ENCODE assay signal across 22 cellular contexts in the genomic region with DNA sequence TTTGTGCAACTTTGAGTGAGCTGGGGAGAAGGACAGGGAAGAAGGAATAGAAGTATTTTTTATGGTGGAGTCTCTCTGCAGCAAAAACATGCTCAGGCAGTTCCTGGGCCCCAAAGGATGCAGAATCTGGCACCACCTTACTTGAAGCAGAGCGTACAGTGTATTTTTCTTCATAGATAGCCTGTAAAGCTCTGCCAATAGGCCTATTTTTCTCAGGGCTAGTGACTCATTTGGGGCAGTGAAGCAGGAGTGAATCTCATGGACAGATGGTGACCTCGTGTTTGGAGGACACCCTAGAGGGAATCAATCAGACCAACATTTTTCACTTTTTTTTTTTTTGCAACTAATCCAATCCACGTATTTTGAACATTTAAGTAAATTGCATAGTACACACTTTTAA.
DNase-seq lines count a peak whose midpoint lies in the region; ATAC-seq, FAIRE-seq and TF ChIP-seq lines count a peak whose summit lies in the region.
"Had no signal": no experiment of that assay in that cellular context is flagged by ENCODE, and none has a peak within 500 bp of the region (broad histone marks: within the 10 kb centered on the region; RNA-seq: fewer than 3 reads in every experiment).

No MANE protein-coding gene starts in this region.

- in situ Hi-C loops in HepG2 (cut with HindIII; ENCODE audit: extremely low pct_ligation_motif_present, low pct_unique_long_range_greater_than_20kb), result loop anchor here (10.0 kb wide), 3 partner anchors 391 to 1401 kb away; no protein-coding TSS in a partner anchor

- H3K79me2 ChIP-seq in HepG2 (ENCODE audit: insufficient read depth, low read length), result no peaks in the 10 kb centered on the region
- no peaks in the 10 kb centered on the region for H3K79me2 ChIP-seq in Karpas-422 (ENCODE audit: low read length)

- no peak for DNase-seq in HepG2 (ENCODE audit: low spot score)
- no peak for DNase-seq in right lobe of liver
- DNase-seq in cerebellar cortex (ENCODE audit: low spot score), result peak; percentile 93
- DNase-seq in myocyte (ENCODE audit: low read depth), result peak; percentile 32
- DNase-seq in Karpas-422, result no peak
- no peak for DNase-seq in left lobe of liver (ENCODE audit: low spot score)
- no peak for DNase-seq in stimulated activated CD4-positive, alpha-beta T cell treated with anti-CD3 and anti-CD28 coated beads, Interleukin-12 subunit alpha, Interleukin-12 subunit beta, amount 100 ng/mL, for 4 hours
- no peak for DNase-seq in ureter (ENCODE audit: low spot score)
- DNase-seq: activated CD8-positive, alpha-beta memory T cell treated with anti-CD3 and anti-CD28 coated beads for 24 hours; activated naive CD8-positive, alpha-beta T cell treated with anti-CD3 and anti-CD28 coated beads for 36 hours; DMS79 treated with DMSO at 0.1 percent for 48 hours; mammary epithelial cell; MM.1S; natural killer cell; NCI-H187; NCI-H345; thyroid gland had no signal

- H3K4me3 ChIP-seq in HepG2 (replicated peaks in 1 of 3; ENCODE audit: insufficient read depth in 1 of 3, low read depth in 2 of 3, low read length in 3 of 3) (no peak overlapping the region), right lobe of liver (no peak overlapping the region), Karpas-422 (ENCODE audit: low read length) (no peak overlapping the region)
- H3K4me3 ChIP-seq: SJSA1, thyroid gland had no signal

- CTCF ChIA-PET in HepG2 (lab: Yijun Ruan, JAX; ENCODE audit: low intra/inter-chr PET ratio, low total read pairs), result no interaction called here

- H3K9me2 ChIP-seq in Karpas-422 (replicated peaks; ENCODE audit: insufficient read depth, low read length), result no peaks in the 10 kb centered on the region

- no peaks in the 10 kb centered on the region for H3K36me3 ChIP-seq in HepG2 (replicated peaks in 1 of 2; ENCODE audit: control insufficient read depth in 1 of 2, insufficient read depth in 2 of 2, low read length in 2 of 2)
- no peaks in the 10 kb centered on the region for H3K36me3 ChIP-seq in right lobe of liver
- no peaks in the 10 kb centered on the region for H3K36me3 ChIP-seq in Karpas-422 (ENCODE audit: insufficient read depth, low read length)
- H3K36me3 ChIP-seq: SJSA1, thyroid gland had no signal

- no peak for TF ChIP-seq RAD21 in HepG2 (CRISPR knock-in tag; IDR thresholded peaks at IDR 0.05)

- no peak for TF ChIP-seq CTCF in HepG2 (CRISPR knock-in tag; IDR thresholded peaks at IDR 0.05)
- TF ChIP-seq CTCF in right lobe of liver (IDR thresholded peaks at IDR 0.05), result no peak

- POLR2A ChIA-PET in HepG2 (lab: Yijun Ruan, JAX), result no interaction called here

- H3K27ac ChIP-seq in HepG2 (ENCODE audit: extremely low read length, insufficient read depth, low read length), result no peak overlapping the region
- no peak overlapping the region for H3K27ac ChIP-seq in right lobe of liver
- H3K27ac ChIP-seq in Karpas-422 (ENCODE audit: low read length), result no peak overlapping the region
- H3K27ac ChIP-seq: epithelial cell of prostate, SJSA1, thyroid gland had no signal

- peaks cover 0 to 3% of the 10 kb centered on the region in 2 experiments; a peak in 1 of 5 replicates for H3K27me3 ChIP-seq in HepG2 (ENCODE audit: control insufficient read depth in 1 of 2, insufficient read depth in 2 of 2, low read length in 2 of 2)
- H3K27me3 ChIP-seq in right lobe of liver, result no peaks in the 10 kb centered on the region
- no peaks in the 10 kb centered on the region for H3K27me3 ChIP-seq in Karpas-422 (ENCODE audit: low read length)
- H3K27me3 ChIP-seq: SJSA1, thyroid gland had no signal

- BruUV-seq in HepG2 (replicated peaks; lab: Mats Ljungman, UMichigan), result no TSS peak

- H4K20me1 ChIP-seq in HepG2 (ENCODE audit: insufficient read depth, low read length) (no peaks in the 10 kb centered on the region), Karpas-422 (ENCODE audit: insufficient read depth, low read depth, low read length) (no peaks in the 10 kb centered on the region; the same call in 1 of the 2 replicates)

- H3K9ac ChIP-seq in HepG2 (ENCODE audit: insufficient read depth, low read depth, low read length) (no peak overlapping the region), Karpas-422 (ENCODE audit: low read length) (no peak overlapping the region)

- TF ChIP-seq POLR2A in HepG2 (IDR thresholded peaks at IDR 0.05; ENCODE audit: insufficient read depth in 1 of 2, low read depth in 2 of 2, low read length in 2 of 2) (no peak), right lobe of liver (IDR thresholded peaks at IDR 0.05) (no peak)

- H3K4me1 ChIP-seq in HepG2 (ENCODE audit: insufficient read depth, low read length) (no peaks in the 10 kb centered on the region), right lobe of liver (no peaks in the 10 kb centered on the region), Karpas-422 (ENCODE audit: low read length) (peaks cover 9% of the 10 kb centered on the region)
- H3K4me1 ChIP-seq: SJSA1, thyroid gland had no signal

- intact Hi-C loops in HepG2 (cut with micrococcal nuclease; ENCODE audit: unreplicated experiment), result loop anchor here (5.0 kb wide), 1 partner anchor 1394 kb away; no protein-coding TSS in a partner anchor
- intact Hi-C loops in right lobe of liver (cut with DNase I), result loop anchor here in 1 of 2 donors (10.0 kb wide), 1 partner anchor 471 kb away; no protein-coding TSS in a partner anchor

- H2AFZ ChIP-seq in HepG2 (ENCODE audit: low read length) (no peak overlapping the region), Karpas-422 (ENCODE audit: low read length) (no peak overlapping the region)

- no peak for ATAC-seq in HepG2
- no peak for ATAC-seq in right lobe of liver
- ATAC-seq in left lobe of liver, result no peak
- ATAC-seq: natural killer cell; stimulated activated effector memory CD8-positive, alpha-beta T cell treated with anti-CD3 and anti-CD28 coated beads, Interleukin-12 subunit alpha, Interleukin-12 subunit beta, amount 100 ng/mL, for 72 hours had no signal

- no peak for FAIRE-seq in HepG2 (lab: Jason Lieb, UNC)
- FAIRE-seq: GM19239, H54 had no signal

- H3K9me3 ChIP-seq in HepG2 (ENCODE audit: low read length) (no peaks in the 10 kb centered on the region), right lobe of liver (no peaks in the 10 kb centered on the region), Karpas-422 (ENCODE audit: low read length) (no peaks in the 10 kb centered on the region)
- H3K9me3 ChIP-seq: SJSA1, thyroid gland had no signal

- H3K4me2 ChIP-seq in HepG2 (ENCODE audit: low read depth, low read length), result no peak overlapping the region
- no peak overlapping the region for H3K4me2 ChIP-seq in Karpas-422 (ENCODE audit: low read depth, low read length, poor library complexity, severe bottlenecking)

- TF ChIP-seq EP300 in HepG2 (IDR thresholded peaks at IDR 0.05; ENCODE audit: low read depth in 2 of 2, low read length in 2 of 2), result no peak
- TF ChIP-seq EP300 in HepG2 (CRISPR knock-in tag; IDR thresholded peaks at IDR 0.05; ENCODE audit: borderline replicate concordance), result no peak

- 14% methylated on average over 3 of the region's 3 CpGs for WGBS in HepG2 (ENCODE audit: low lambda C conversion rate)
- 59% methylated on average over 3 of the region's 3 CpGs for WGBS in right lobe of liver (ENCODE audit: insufficient coverage, low coverage, low lambda C conversion rate, missing lambda C conversion rate)

TF ChIP-seq in HepG2, 621 proteins besides CTCF, POLR2A, EP300 and RAD21:
- TF ChIP-seq MAFK (conservative IDR thresholded peaks at IDR 0.05 in 1 of 2, IDR thresholded peaks at IDR 0.05 in 1 of 2; ENCODE audit: low read length in 2 of 2) (peak in 1 of 2 experiments; percentile 21; a peak in 1 of 4 replicates), ZNF510 (CRISPR knock-in tag; IDR thresholded peaks at IDR 0.05; ENCODE audit: low read depth) (no peak), ZNF546 (CRISPR knock-in tag; conservative IDR thresholded peaks at IDR 0.05) (no peak), FIP1L1 (IDR thresholded peaks at IDR 0.05; ENCODE audit: borderline replicate concordance, insufficient read depth, low read depth, low read length) (no peak), ZNF432 (CRISPR knock-in tag; IDR thresholded peaks at IDR 0.05; ENCODE audit: borderline replicate concordance) (no peak), NFRKB (IDR thresholded peaks at IDR 0.05) (no peak), NFE2L2 (IDR thresholded peaks at IDR 0.05; ENCODE audit: low read length) (no peak), MAFF (IDR thresholded peaks at IDR 0.05; ENCODE audit: low read depth, low read length) (0 out of 2 replicates have a peak, but pooled peaks have one; percentile 11)
- TF ChIP-seq, protein P1, sequence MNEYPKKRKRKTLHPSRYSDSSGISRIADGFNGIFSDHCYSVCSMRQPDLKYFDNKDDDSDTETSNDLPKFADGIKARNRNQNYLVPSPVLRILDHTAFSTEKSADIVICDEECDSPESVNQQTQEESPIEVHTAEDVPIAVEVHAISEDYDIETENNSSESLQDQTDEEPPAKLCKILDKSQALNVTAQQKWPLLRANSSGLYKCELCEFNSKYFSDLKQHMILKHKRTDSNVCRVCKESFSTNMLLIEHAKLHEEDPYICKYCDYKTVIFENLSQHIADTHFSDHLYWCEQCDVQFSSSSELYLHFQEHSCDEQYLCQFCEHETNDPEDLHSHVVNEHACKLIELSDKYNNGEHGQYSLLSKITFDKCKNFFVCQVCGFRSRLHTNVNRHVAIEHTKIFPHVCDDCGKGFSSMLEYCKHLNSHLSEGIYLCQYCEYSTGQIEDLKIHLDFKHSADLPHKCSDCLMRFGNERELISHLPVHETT (CRISPR knock-in tag; conservative IDR thresholded peaks at IDR 0.05), result no peak
- TF ChIP-seq, protein P2, sequence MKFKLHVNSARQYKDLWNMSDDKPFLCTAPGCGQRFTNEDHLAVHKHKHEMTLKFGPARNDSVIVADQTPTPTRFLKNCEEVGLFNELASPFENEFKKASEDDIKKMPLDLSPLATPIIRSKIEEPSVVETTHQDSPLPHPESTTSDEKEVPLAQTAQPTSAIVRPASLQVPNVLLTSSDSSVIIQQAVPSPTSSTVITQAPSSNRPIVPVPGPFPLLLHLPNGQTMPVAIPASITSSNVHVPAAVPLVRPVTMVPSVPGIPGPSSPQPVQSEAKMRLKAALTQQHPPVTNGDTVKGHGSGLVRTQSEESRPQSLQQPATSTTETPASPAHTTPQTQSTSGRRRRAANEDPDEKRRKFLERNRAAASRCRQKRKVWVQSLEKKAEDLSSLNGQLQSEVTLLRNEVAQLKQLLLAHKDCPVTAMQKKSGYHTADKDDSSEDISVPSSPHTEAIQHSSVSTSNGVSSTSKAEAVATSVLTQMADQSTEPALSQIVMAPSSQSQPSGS (CRISPR knock-in tag; IDR thresholded peaks at IDR 0.05), result no peak
TF ChIP-seq in HepG2: peak in this region for 2.

Comparison
In these comparisons a context has a peak if more than half of its experiments do, and no peak if none do; other contexts are left out.
1. DNase-seq: peak in cerebellar cortex (single experiment) and myocyte (single experiment); none in HepG2 (single experiment), right lobe of liver (0 of 3), Karpas-422 (single experiment), left lobe of liver (single experiment), stimulated activated CD4-positive, alpha-beta T cell treated with anti-CD3 and anti-CD28 coated beads, Interleukin-12 subunit alpha, Interleukin-12 subunit beta, amount 100 ng/mL, for 4 hours (single experiment) and ureter (single experiment).